8 cellular contexts compared by ENCODE assay signal in the genomic region with DNA sequence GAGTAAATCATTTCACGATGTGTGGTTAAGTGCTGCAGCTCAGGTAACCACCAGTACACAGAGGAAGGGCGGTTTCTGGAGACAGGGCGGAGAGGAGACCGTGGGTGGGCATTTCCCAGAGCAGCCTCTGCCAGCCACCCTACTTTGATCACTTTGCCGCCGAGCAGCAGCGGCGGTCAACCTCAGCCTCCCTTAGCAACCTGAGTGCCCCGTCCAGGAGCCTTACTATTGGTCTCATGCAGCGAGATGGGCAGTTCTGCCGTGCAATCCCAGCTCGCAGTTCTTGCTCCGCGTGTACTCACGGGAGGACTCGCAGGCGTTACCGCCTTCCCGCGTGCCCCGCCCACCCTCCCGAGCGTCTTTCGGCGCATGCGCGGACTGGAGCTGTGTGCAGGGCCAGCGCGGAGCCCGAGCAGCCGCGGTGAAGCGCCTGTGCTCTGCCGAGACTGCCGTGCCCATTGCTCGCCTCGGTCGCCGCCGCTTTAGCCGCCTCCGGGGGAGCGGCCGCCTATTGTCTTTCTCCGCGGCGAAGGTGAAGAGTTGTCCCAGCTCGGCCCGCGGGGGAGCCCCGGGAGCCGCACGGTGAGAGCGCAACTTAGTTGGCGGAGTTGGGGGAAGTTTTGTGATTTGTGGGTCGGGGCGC. TPM values are rescaled to one million over a fixed set of nuclear protein-coding genes. Genes with fewer than 3 reads are reported as not detected.
DNase-seq lines count a peak whose midpoint lies in the region; ATAC-seq lines count a peak whose summit lies in the region.

A gene with protein sequence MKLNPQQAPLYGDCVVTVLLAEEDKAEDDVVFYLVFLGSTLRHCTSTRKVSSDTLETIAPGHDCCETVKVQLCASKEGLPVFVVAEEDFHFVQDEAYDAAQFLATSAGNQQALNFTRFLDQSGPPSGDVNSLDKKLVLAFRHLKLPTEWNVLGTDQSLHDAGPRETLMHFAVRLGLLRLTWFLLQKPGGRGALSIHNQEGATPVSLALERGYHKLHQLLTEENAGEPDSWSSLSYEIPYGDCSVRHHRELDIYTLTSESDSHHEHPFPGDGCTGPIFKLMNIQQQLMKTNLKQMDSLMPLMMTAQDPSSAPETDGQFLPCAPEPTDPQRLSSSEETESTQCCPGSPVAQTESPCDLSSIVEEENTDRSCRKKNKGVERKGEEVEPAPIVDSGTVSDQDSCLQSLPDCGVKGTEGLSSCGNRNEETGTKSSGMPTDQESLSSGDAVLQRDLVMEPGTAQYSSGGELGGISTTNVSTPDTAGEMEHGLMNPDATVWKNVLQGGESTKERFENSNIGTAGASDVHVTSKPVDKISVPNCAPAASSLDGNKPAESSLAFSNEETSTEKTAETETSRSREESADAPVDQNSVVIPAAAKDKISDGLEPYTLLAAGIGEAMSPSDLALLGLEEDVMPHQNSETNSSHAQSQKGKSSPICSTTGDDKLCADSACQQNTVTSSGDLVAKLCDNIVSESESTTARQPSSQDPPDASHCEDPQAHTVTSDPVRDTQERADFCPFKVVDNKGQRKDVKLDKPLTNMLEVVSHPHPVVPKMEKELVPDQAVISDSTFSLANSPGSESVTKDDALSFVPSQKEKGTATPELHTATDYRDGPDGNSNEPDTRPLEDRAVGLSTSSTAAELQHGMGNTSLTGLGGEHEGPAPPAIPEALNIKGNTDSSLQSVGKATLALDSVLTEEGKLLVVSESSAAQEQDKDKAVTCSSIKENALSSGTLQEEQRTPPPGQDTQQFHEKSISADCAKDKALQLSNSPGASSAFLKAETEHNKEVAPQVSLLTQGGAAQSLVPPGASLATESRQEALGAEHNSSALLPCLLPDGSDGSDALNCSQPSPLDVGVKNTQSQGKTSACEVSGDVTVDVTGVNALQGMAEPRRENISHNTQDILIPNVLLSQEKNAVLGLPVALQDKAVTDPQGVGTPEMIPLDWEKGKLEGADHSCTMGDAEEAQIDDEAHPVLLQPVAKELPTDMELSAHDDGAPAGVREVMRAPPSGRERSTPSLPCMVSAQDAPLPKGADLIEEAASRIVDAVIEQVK (N-terminal part only) (plus strand): TSS at position 387 of the 643 bp plus-strand sequence. CDS start 105,118 bp downstream, outside the sequence.

- no peaks in the 10 kb centered on the region for H3K27me3 Mint-ChIP-seq in effector memory CD8-positive, alpha-beta T cell
- H3K27me3 Mint-ChIP-seq in memory B cell: no peaks in the 10 kb centered on the region

- peak; percentile 99 for DNase-seq in COLO829 (ENCODE audit: low spot score)
- peak; percentile 99 for DNase-seq in HT-29 (ENCODE audit: low spot score)
- DNase-seq in NK-92 treated with Interleukin-12 subunit alpha and Interleukin-12 subunit beta, amount 100 ng/mL, for 24 hours (lab: John Stamatoyannopoulos, UW): peak; percentile 99
- peak; percentile 93 for DNase-seq in activated CD8-positive, alpha-beta memory T cell treated with anti-CD3 and anti-CD28 coated beads for 24 hours
- DNase-seq in effector memory CD8-positive, alpha-beta T cell: peak; percentile 85 to 90 (median 88)
- peak; percentile 79 to 88 for DNase-seq in memory B cell (ENCODE audit: low spot score in 2 of 2)
- DNase-seq in stimulated activated CD8-positive, alpha-beta memory T cell treated with anti-CD3 and anti-CD28 coated beads, Interleukin-12 subunit alpha, Interleukin-12 subunit beta, amount 100 ng/mL, for 1 hour (ENCODE audit: low read depth): peak; percentile 85

- H3K9me3 Mint-ChIP-seq in effector memory CD8-positive, alpha-beta T cell: no peaks in the 10 kb centered on the region
- no peaks in the 10 kb centered on the region for H3K9me3 Mint-ChIP-seq in memory B cell

- peak; percentile 78 for ATAC-seq in GM21360 (IDR thresholded peaks at IDR 0.05; ENCODE audit: unreplicated experiment)
- peak; percentile 71 for ATAC-seq in effector memory CD8-positive, alpha-beta T cell (replicated peaks)
- peak; percentile 75 for ATAC-seq in memory B cell (ENCODE audit: low read depth)

- H3K4me3 Mint-ChIP-seq in effector memory CD8-positive, alpha-beta T cell: peak within 1 kb of the TSS; percentile 85 to 88
- peak within 1 kb of the TSS; percentile 92 for H3K4me3 Mint-ChIP-seq in memory B cell

- H3K27ac Mint-ChIP-seq in effector memory CD8-positive, alpha-beta T cell: peak within 1 kb of the TSS; percentile 90 to 93
- peak within 1 kb of the TSS; percentile 95 for H3K27ac Mint-ChIP-seq in memory B cell

- H3K36me3 Mint-ChIP-seq in effector memory CD8-positive, alpha-beta T cell (ENCODE audit: insufficient read depth): peaks cover 26% of the 10 kb centered on the region
- peaks cover 2% of the 10 kb centered on the region for H3K36me3 Mint-ChIP-seq in memory B cell

- H3K4me1 Mint-ChIP-seq in effector memory CD8-positive, alpha-beta T cell (ENCODE audit: low read depth in 2 of 2): peaks cover 38 to 45% of the 10 kb centered on the region in 2 donors
- H3K4me1 Mint-ChIP-seq in memory B cell: peaks cover 36% of the 10 kb centered on the region

RNA-seq across cellular contexts. Expression of the gene that starts here (rescaled TPM):
- 90.3 and 108 TPM in 2 replicates for total RNA-seq in HT-29 (2014; rRNA removed; shearing (Covaris generic))

Comparison
In these comparisons a context has a peak if more than half of its experiments do, and no peak if none do; other contexts are left out.
1. Peak in every context shown above with its lines: DNase-seq and ATAC-seq.